Comparison of ENCODE assay signal across 19 cellular contexts in genomic region chr7:108055541-108056135, GRCh38. TPM values are rescaled to one million over a fixed set of nuclear protein-coding genes. Genes with fewer than 3 reads are reported as not detected.
"Had no signal": no experiment of that assay in that cellular context is flagged by ENCODE, and none has a peak within 500 bp of the region (broad histone marks: within the 10 kb centered on the region; RNA-seq: fewer than 3 reads in every experiment).

No MANE protein-coding gene starts in this region.

- DNase-seq: activated CD4-positive, alpha-beta memory T cell treated with anti-CD3 and anti-CD28 coated beads, Interleukin-2, amount 10 ng/mL, durations not matched to agents 7 days and 5 days; activated CD4-positive, alpha-beta T cell treated with anti-CD3 and anti-CD28 coated beads for 36 hours; activated naive CD4-positive, alpha-beta T cell treated with anti-CD3 and anti-CD28 coated beads, Interleukin-2, amount 10 ng/mL, durations not matched to agents 7 days and 5 days; activated T-cell treated with anti-CD3 and anti-CD28 coated beads, Interleukin-2, amount 50 U/mL, for 24 hours; colonic mucosa; immature natural killer cell; left colon; mucosa of descending colon; naive thymus-derived CD4-positive, alpha-beta T cell; small intestine; stimulated activated CD4-positive, alpha-beta T cell treated with anti-CD3 and anti-CD28 coated beads, Interleukin-4, amount 100 ng/mL, for 4 hours; stimulated activated CD8-positive, alpha-beta memory T cell treated with anti-CD3 and anti-CD28 coated beads, Interleukin-4, amount 100 ng/mL, for 48 hours; stimulated activated naive CD4-positive, alpha-beta T cell treated with Interleukin-2 at 50 U/mL for 16 hours; T-helper 17 cell; WERI-Rb-1 had no signal

- H3K27me3 ChIP-seq: colonic mucosa, tibial nerve, vagina had no signal

- H3K27ac ChIP-seq: colonic mucosa, tibial nerve, vagina, WERI-Rb-1 had no signal

- H3K9me3 ChIP-seq: colonic mucosa, mucosa of descending colon, tibial nerve, vagina had no signal

- H3K4me3 Mint-ChIP-seq: activated CD4-positive, alpha-beta memory T cell treated with anti-CD3 and anti-CD28 coated beads, Interleukin-2, amount 10 ng/mL, durations not matched to agents 7 days and 5 days; activated CD4-positive, alpha-beta T cell treated with anti-CD3 and anti-CD28 coated beads for 36 hours; activated naive CD4-positive, alpha-beta T cell treated with anti-CD3 and anti-CD28 coated beads, Interleukin-2, amount 10 ng/mL, durations not matched to agents 7 days and 5 days; activated T-cell treated with anti-CD3 and anti-CD28 coated beads, Interleukin-2, amount 50 U/mL, for 24 hours; immature natural killer cell; naive thymus-derived CD4-positive, alpha-beta T cell; T-helper 17 cell had no signal

- H3K36me3 ChIP-seq: colonic mucosa, tibial nerve, vagina, WERI-Rb-1 had no signal

- H3K4me1 Mint-ChIP-seq: activated CD4-positive, alpha-beta memory T cell treated with anti-CD3 and anti-CD28 coated beads, Interleukin-2, amount 10 ng/mL, durations not matched to agents 7 days and 5 days; activated CD4-positive, alpha-beta T cell treated with anti-CD3 and anti-CD28 coated beads for 36 hours; activated naive CD4-positive, alpha-beta T cell treated with anti-CD3 and anti-CD28 coated beads, Interleukin-2, amount 10 ng/mL, durations not matched to agents 7 days and 5 days; immature natural killer cell had no signal

- H3K27ac Mint-ChIP-seq: activated CD4-positive, alpha-beta memory T cell treated with anti-CD3 and anti-CD28 coated beads, Interleukin-2, amount 10 ng/mL, durations not matched to agents 7 days and 5 days; activated CD4-positive, alpha-beta T cell treated with anti-CD3 and anti-CD28 coated beads for 36 hours; activated naive CD4-positive, alpha-beta T cell treated with anti-CD3 and anti-CD28 coated beads, Interleukin-2, amount 10 ng/mL, durations not matched to agents 7 days and 5 days; activated T-cell treated with anti-CD3 and anti-CD28 coated beads, Interleukin-2, amount 50 U/mL, for 24 hours; immature natural killer cell; naive thymus-derived CD4-positive, alpha-beta T cell; T-helper 17 cell had no signal

- FAIRE-seq: astrocyte, endometrium, small intestine had no signal

- ATAC-seq: activated CD4-positive, alpha-beta T cell treated with anti-CD3 and anti-CD28 coated beads for 36 hours; left colon; mucosa of descending colon; naive thymus-derived CD4-positive, alpha-beta T cell; T-helper 17 cell had no signal

- H3K4me1 ChIP-seq: colonic mucosa, tibial nerve, vagina had no signal

- H3K36me3 Mint-ChIP-seq: activated naive CD4-positive, alpha-beta T cell treated with anti-CD3 and anti-CD28 coated beads, Interleukin-2, amount 10 ng/mL, durations not matched to agents 7 days and 5 days; immature natural killer cell; naive thymus-derived CD4-positive, alpha-beta T cell had no signal

- H3K9me3 Mint-ChIP-seq: activated CD4-positive, alpha-beta memory T cell treated with anti-CD3 and anti-CD28 coated beads, Interleukin-2, amount 10 ng/mL, durations not matched to agents 7 days and 5 days; activated naive CD4-positive, alpha-beta T cell treated with anti-CD3 and anti-CD28 coated beads, Interleukin-2, amount 10 ng/mL, durations not matched to agents 7 days and 5 days; activated T-cell treated with anti-CD3 and anti-CD28 coated beads, Interleukin-2, amount 50 U/mL, for 24 hours; immature natural killer cell; naive thymus-derived CD4-positive, alpha-beta T cell had no signal

- H3K4me3 ChIP-seq: colonic mucosa, mucosa of descending colon, tibial nerve, vagina had no signal

RNA-seq across cellular contexts. Expression of gene LAMB1, which starts 52.7 kb away (rescaled TPM):
- total RNA-seq: activated CD4-positive, alpha-beta memory T cell treated with anti-CD3 and anti-CD28 coated beads, Interleukin-2, amount 10 ng/mL, durations not matched to agents 7 days and 5 days; naive thymus-derived CD4-positive, alpha-beta T cell; T-helper 17 cell had no signal
